In genomic region chr4:118281611-118282442, GRCh38 we compare ENCODE assay signal across 1 cellular context.
TF ChIP-seq lines count a peak whose summit lies in the region.

No MANE protein-coding gene starts in this region.

TF ChIP-seq in GM12878, 131 proteins besides CTCF, POLR2A, EP300 and RAD21 (continued from another document):
- TF ChIP-seq, protein P1, sequence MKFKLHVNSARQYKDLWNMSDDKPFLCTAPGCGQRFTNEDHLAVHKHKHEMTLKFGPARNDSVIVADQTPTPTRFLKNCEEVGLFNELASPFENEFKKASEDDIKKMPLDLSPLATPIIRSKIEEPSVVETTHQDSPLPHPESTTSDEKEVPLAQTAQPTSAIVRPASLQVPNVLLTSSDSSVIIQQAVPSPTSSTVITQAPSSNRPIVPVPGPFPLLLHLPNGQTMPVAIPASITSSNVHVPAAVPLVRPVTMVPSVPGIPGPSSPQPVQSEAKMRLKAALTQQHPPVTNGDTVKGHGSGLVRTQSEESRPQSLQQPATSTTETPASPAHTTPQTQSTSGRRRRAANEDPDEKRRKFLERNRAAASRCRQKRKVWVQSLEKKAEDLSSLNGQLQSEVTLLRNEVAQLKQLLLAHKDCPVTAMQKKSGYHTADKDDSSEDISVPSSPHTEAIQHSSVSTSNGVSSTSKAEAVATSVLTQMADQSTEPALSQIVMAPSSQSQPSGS (IDR thresholded peaks at IDR 0.05; ENCODE audit: low read length), result peak; percentile 8; the same call in 1 of the 2 replicates
